In the genomic region with DNA sequence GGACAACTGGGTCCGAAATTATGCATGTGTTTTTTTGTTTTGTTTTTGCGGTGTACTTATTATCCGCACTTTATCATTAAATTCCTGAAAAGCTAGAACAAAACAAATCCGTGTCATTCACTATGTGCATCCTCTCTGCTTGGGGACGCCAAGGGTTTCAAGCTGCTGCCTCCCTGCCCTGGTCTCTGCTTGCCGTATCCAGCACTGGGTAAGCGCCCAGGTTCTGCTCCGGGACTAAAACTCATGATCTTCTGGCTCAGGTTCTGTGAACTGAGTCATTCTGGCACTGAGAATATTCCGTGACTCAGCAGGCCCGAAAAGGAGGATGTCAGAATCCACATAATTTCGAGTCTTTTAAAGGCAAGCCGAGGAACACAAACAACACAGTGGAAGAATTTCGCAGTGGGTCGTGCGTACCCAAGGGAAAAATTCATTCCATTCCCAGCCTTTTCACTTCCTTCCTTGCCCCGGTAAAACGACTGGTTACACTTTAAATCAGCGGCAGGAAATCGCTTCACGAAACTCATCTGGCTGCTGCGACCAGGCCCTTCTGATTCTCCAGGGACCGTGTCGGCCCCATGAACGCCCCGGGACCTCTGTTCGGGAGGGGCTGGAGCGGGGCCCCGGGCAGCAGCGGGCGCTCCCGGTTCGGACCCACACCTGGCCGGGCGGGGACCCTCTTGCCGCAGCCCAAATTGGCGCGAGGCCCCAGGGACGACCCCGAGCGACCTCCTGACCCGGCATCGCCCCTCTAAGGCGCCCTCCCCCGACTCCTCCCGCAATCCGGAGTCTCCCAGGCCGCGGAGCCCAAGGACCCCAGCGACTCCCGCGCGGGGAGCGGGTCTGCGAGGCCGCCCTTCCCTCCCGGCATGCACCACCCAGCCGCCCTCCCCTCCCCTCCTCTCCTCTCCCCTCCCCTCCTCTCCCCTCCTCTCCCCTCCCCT, we compare ENCODE assay signal across 1 cellular context.
TF ChIP-seq lines count a peak whose summit lies in the region.

No MANE protein-coding gene starts in this region.

TF ChIP-seq in WTC11, 78 proteins besides CTCF, POLR2A, EP300 and RAD21 (continued from another document):
- TF ChIP-seq ERG (CRISPR knock-in tag; IDR thresholded peaks at IDR 0.05) (no peak), CBFB (CRISPR knock-in tag; IDR thresholded peaks at IDR 0.05; ENCODE audit: low read depth) (no peak)
